In genomic region chr7:70494225-70494877, GRCh38 we compare ENCODE assay signal across 16 cellular contexts.
DNase-seq lines count a peak whose midpoint lies in the region; ATAC-seq and TF ChIP-seq lines count a peak whose summit lies in the region.
"Had no signal": no experiment of that assay in that cellular context is flagged by ENCODE, and none has a peak within 500 bp of the region (broad histone marks: within the 10 kb centered on the region; RNA-seq: fewer than 3 reads in every experiment).

No MANE protein-coding gene starts in this region.

- CTCF ChIA-PET in HEK293T (lab: Yijun Ruan, JAX), result no interaction called here

- H3K27ac Mint-ChIP-seq in endodermal cell (no peak overlapping the region), type B pancreatic cell (peak overlapping the region; percentile 68)
- H3K27ac Mint-ChIP-seq: CD4-positive, CD25-positive, alpha-beta regulatory T cell; H9; HFFc6 had no signal

- DNase-seq in HEK293T (ENCODE audit: extremely low spot score) (no peak), endodermal cell (peak; percentile 38), left lung (no peak), type B pancreatic cell (ENCODE audit: extremely low spot score, unreplicated experiment) (no peak), iPS-NIHi7 (ENCODE audit: extremely low spot score) (no peak), esophagus muscularis mucosa (ENCODE audit: extremely low spot score) (no peak)
- DNase-seq in activated CD8-positive, alpha-beta memory T cell treated with anti-CD3 and anti-CD28 coated beads, Interleukin-2, amount 50 U/mL, for 48 hours, result no peak
- DNase-seq: ACHN; CD4-positive, CD25-positive, alpha-beta regulatory T cell; DMS53; GF-D8; GOT3; H9; HFFc6 had no signal

- TF ChIP-seq POLR2A in esophagus muscularis mucosa (IDR thresholded peaks at IDR 0.05; ENCODE audit: low read depth), result no peak

- intact Hi-C loops in left lung (cut with DNase I), result no loop called here
- intact Hi-C loops in esophagus muscularis mucosa (cut with DNase I), result no loop called here

- H3K36me3 ChIP-seq in endodermal cell (ENCODE audit: control insufficient read depth, insufficient read depth, low read length) (no peaks in the 10 kb centered on the region), left lung (no peaks in the 10 kb centered on the region), esophagus muscularis mucosa (no peaks in the 10 kb centered on the region)

- H3K27me3 Mint-ChIP-seq in endodermal cell (ENCODE audit: insufficient read depth) (no peaks in the 10 kb centered on the region), type B pancreatic cell (no peaks in the 10 kb centered on the region)
- H3K27me3 Mint-ChIP-seq: CD4-positive, CD25-positive, alpha-beta regulatory T cell had no signal

- POLR2A ChIA-PET in HEK293T (lab: Yijun Ruan, JAX), result no interaction called here

- H3K27ac ChIP-seq in endodermal cell (ENCODE audit: low read depth, low read length) (no peak overlapping the region), left lung (no peak overlapping the region), esophagus muscularis mucosa (replicated peaks in 1 of 4) (no peak overlapping the region)
- H3K27ac ChIP-seq: BLaER1 treated with 17β-estradiol and CSF1 and Interleukin-3, amounts not matched to agents 10 nM and 100 nM; HL-60 had no signal

- H3K4me3 ChIP-seq in endodermal cell (ENCODE audit: low read length), result no peak overlapping the region
- H3K4me3 ChIP-seq in left lung, result no peak overlapping the region
- H3K4me3 ChIP-seq in esophagus muscularis mucosa, result no peak overlapping the region
- H3K4me3 ChIP-seq: BLaER1 treated with 17β-estradiol and CSF1 and Interleukin-3, amounts not matched to agents 10 nM and 100 nM had no signal

- no peak for TF ChIP-seq EP300 in esophagus muscularis mucosa (IDR thresholded peaks at IDR 0.05)

- WGBS in endodermal cell (ENCODE audit: insufficient coverage in 1 of 2, insufficient read length in 1 of 2), 2 experiments, result 65 to 74% methylated on average over 3 to 6 of the region's 6 CpGs
- WGBS in esophagus muscularis mucosa, result 62% methylated on average over 6 of the region's 6 CpGs

- no peaks in the 10 kb centered on the region for H3K9me3 Mint-ChIP-seq in endodermal cell
- no peaks in the 10 kb centered on the region for H3K9me3 Mint-ChIP-seq in type B pancreatic cell
- H3K9me3 Mint-ChIP-seq: H9 had no signal

- H3K36me3 Mint-ChIP-seq in endodermal cell (ENCODE audit: low read depth), result no peaks in the 10 kb centered on the region
- no peaks in the 10 kb centered on the region for H3K36me3 Mint-ChIP-seq in type B pancreatic cell
- H3K36me3 Mint-ChIP-seq: CD4-positive, CD25-positive, alpha-beta regulatory T cell had no signal

- H3K27me3 ChIP-seq in endodermal cell (ENCODE audit: control insufficient read depth, insufficient read depth, low read length, poor library complexity, severe bottlenecking) (no peaks in the 10 kb centered on the region), left lung (no peaks in the 10 kb centered on the region), esophagus muscularis mucosa (no peaks in the 10 kb centered on the region)
- H3K27me3 ChIP-seq: BLaER1 treated with 17β-estradiol and CSF1 and Interleukin-3, amounts not matched to agents 10 nM and 100 nM had no signal

- no peak overlapping the region for H3K4me3 Mint-ChIP-seq in endodermal cell
- H3K4me3 Mint-ChIP-seq in type B pancreatic cell, result no peak overlapping the region
- H3K4me3 Mint-ChIP-seq: CD4-positive, CD25-positive, alpha-beta regulatory T cell; H9; HFFc6 had no signal

- H3K9ac ChIP-seq in endodermal cell (ENCODE audit: extremely low read depth, low read length, poor library complexity, severe bottlenecking), result no peak overlapping the region
- H3K9ac ChIP-seq: BLaER1 treated with 17β-estradiol and CSF1 and Interleukin-3, amounts not matched to agents 10 nM and 100 nM had no signal

- H3K4me1 ChIP-seq in endodermal cell (ENCODE audit: control insufficient read depth, insufficient read depth, low read length) (peaks cover 4% of the 10 kb centered on the region), left lung (no peaks in the 10 kb centered on the region), esophagus muscularis mucosa (peaks cover 5 to 50% (median 30%) of the 10 kb centered on the region in 4 donors)

- peak; percentile 59 for ATAC-seq in left lung

- H3K9me3 ChIP-seq in endodermal cell (ENCODE audit: control insufficient read depth, low read length) (no peaks in the 10 kb centered on the region), left lung (no peaks in the 10 kb centered on the region), esophagus muscularis mucosa (no peaks in the 10 kb centered on the region)

- H3K4me1 Mint-ChIP-seq in endodermal cell, result peaks cover 8% of the 10 kb centered on the region
- H3K4me1 Mint-ChIP-seq in type B pancreatic cell (ENCODE audit: unreplicated experiment), result peaks cover 15% of the 10 kb centered on the region
- H3K4me1 Mint-ChIP-seq: CD4-positive, CD25-positive, alpha-beta regulatory T cell; H9 had no signal

- TF ChIP-seq CTCF in endodermal cell (conservative IDR thresholded peaks at IDR 0.05) (no peak), left lung (IDR thresholded peaks at IDR 0.05) (no peak), type B pancreatic cell (conservative IDR thresholded peaks at IDR 0.05) (no peak), esophagus muscularis mucosa (IDR thresholded peaks at IDR 0.05) (no peak)

TF ChIP-seq in HEK293T, 16 proteins besides CTCF, POLR2A, EP300 and RAD21:
- TF ChIP-seq TARDBP (IDR thresholded peaks at IDR 0.05) (no peak), ARNT (IDR thresholded peaks at IDR 0.05) (no peak), PKNOX1 (IDR thresholded peaks at IDR 0.05) (peak; percentile 80)
